7 cellular contexts compared by ENCODE assay signal in the genomic region with DNA sequence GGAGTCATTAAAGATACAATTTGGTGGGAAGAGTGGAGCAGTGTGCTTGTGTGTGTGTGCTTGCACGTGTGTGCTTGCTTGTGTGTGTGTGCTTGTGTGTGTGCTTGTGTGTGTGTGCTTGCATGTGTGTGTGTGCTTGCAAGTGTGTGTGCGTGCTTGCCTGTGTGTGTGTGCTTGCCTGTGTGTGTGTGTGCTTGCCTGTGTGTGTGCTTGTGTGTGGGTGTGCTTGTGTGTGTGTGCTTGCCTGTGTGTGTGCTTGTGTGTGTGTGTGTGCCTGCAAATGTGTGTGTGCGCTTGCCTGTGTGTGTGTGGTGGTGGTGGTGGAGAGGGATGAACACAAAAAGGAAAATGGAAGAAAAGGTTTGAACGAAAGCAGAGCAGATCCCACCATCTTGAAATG. TPM values are rescaled to one million over a fixed set of nuclear protein-coding genes. Genes with fewer than 3 reads are reported as not detected.
DNase-seq lines count a peak whose midpoint lies in the region; ATAC-seq and TF ChIP-seq lines count a peak whose summit lies in the region.
"Not testable (repeated sequence)": the region's sequence is repeated elsewhere in the genome, so short reads cannot be mapped to it uniquely, and the experiment has no call there.

No MANE protein-coding gene starts in this region.

- H3K27ac ChIP-seq in GM23338 (ENCODE audit: low read depth): not testable (repeated sequence)

- POLR2A ChIA-PET in HEK293T (lab: Yijun Ruan, JAX); WTC11 (lab: Charles Lee): not testable (repeated sequence)

- not testable (repeated sequence) for H3K4me3 ChIP-seq in GM23338

- not testable (repeated sequence) for H3K9me2 ChIP-seq in GM23338 (ENCODE audit: insufficient read depth)

- not testable (repeated sequence) for H3K9me3 Mint-ChIP-seq in GM23338; WTC11; chondrocyte (ENCODE audit: low read depth); glutamatergic neuron (ENCODE audit: unreplicated experiment); neural crest cell; progenitor cell of endocrine pancreas (ENCODE audit: low read depth)

- H3K4me1 ChIP-seq in GM23338 (ENCODE audit: insufficient read depth): not testable (repeated sequence)

- CTCF ChIA-PET in HEK293T (lab: Yijun Ruan, JAX); WTC11 (lab: Charles Lee): not testable (repeated sequence)

- not testable (repeated sequence) for H4K20me1 ChIP-seq in GM23338 (replicated peaks; ENCODE audit: insufficient read depth)

- not testable (repeated sequence) for H3K36me3 ChIP-seq in GM23338 (ENCODE audit: insufficient read depth)

- not testable (repeated sequence) for H2AFZ ChIP-seq in GM23338

- H3K79me2 ChIP-seq in GM23338 (replicated peaks; ENCODE audit: insufficient read depth): not testable (repeated sequence)

- H3K27me3 ChIP-seq in GM23338 (ENCODE audit: insufficient read depth): not testable (repeated sequence)

- not testable (repeated sequence) for H3K36me3 Mint-ChIP-seq in GM23338 (ENCODE audit: low read depth); WTC11; chondrocyte (ENCODE audit: low read depth); glutamatergic neuron (ENCODE audit: unreplicated experiment); neural crest cell (ENCODE audit: low read depth); progenitor cell of endocrine pancreas (ENCODE audit: insufficient read depth)

- H3K27me3 Mint-ChIP-seq in GM23338 (ENCODE audit: insufficient read depth, low read depth, poor library complexity); WTC11 (ENCODE audit: low read depth); chondrocyte (ENCODE audit: low read depth); glutamatergic neuron (ENCODE audit: unreplicated experiment); neural crest cell (ENCODE audit: low read depth); progenitor cell of endocrine pancreas: not testable (repeated sequence)

- not testable (repeated sequence) for H3K4me3 Mint-ChIP-seq in GM23338; WTC11; chondrocyte (ENCODE audit: unreplicated experiment); neural crest cell; progenitor cell of endocrine pancreas (ENCODE audit: low read depth)
- H3K4me3 Mint-ChIP-seq in glutamatergic neuron (ENCODE audit: unreplicated experiment): peak overlapping the region; percentile 23

- DNase-seq in GM23338 (ENCODE audit: low spot score); HEK293T (ENCODE audit: extremely low spot score); WTC11 (ENCODE audit: low spot score); chondrocyte (ENCODE audit: low spot score); glutamatergic neuron; neural crest cell (ENCODE audit: low read depth, low spot score); progenitor cell of endocrine pancreas (ENCODE audit: low spot score, unreplicated experiment): not testable (repeated sequence)

- ATAC-seq in GM23338, WTC11: not testable (repeated sequence)

- not testable (repeated sequence) for H3K4me2 ChIP-seq in GM23338

- not testable (repeated sequence) for H3F3A ChIP-seq in GM23338 (replicated peaks; ENCODE audit: low read depth)

- TF ChIP-seq CTCF in GM23338 (conservative IDR thresholded peaks at IDR 0.05; ENCODE audit: low read depth in 2 of 2); WTC11 (IDR thresholded peaks at IDR 0.05); chondrocyte (IDR thresholded peaks at IDR 0.05); glutamatergic neuron (IDR thresholded peaks at IDR 0.05; ENCODE audit: partially characterized antibody, unreplicated experiment); neural crest cell (conservative IDR thresholded peaks at IDR 0.05); progenitor cell of endocrine pancreas (IDR thresholded peaks at IDR 0.05; ENCODE audit: unreplicated experiment): not testable (repeated sequence)

- H3K4me1 Mint-ChIP-seq in GM23338; WTC11; chondrocyte (ENCODE audit: low read depth); glutamatergic neuron (ENCODE audit: low read depth, unreplicated experiment); neural crest cell; progenitor cell of endocrine pancreas (ENCODE audit: low read depth): not testable (repeated sequence)

- H3K27ac Mint-ChIP-seq in GM23338 (peak overlapping the region; percentile 11; the same call in 1 of the 2 replicates), WTC11 (peak overlapping the region; percentile 38; the same call in 1 of the 2 replicates), chondrocyte (ENCODE audit: unreplicated experiment) (peak overlapping the region; percentile 11), neural crest cell (ENCODE audit: unreplicated experiment) (peak overlapping the region; percentile 84), progenitor cell of endocrine pancreas (peak overlapping the region; percentile 12)
- not testable (repeated sequence) for H3K27ac Mint-ChIP-seq in glutamatergic neuron (ENCODE audit: unreplicated experiment)

TF ChIP-seq in HEK293T, 16 proteins besides CTCF, POLR2A, EP300 and RAD21:
- TF ChIP-seq TARDBP (IDR thresholded peaks at IDR 0.05): peak; percentile 78; the same call in 1 of the 2 replicates

RNA-seq across cellular contexts. Expression of gene LRRC37B, which starts 20.1 kb away (rescaled TPM):
- 14.3 and 24.3 TPM in 2 replicates for total RNA-seq in GM23338 (2014; rRNA removed; shearing (Covaris generic))
- polyA plus RNA-seq in GM23338 (2016; fragmentation: Nextera tagmentation; extraction: Ambion mirVana): 21.4 and 22.5 TPM in 2 replicates
- 18.7 to 20.7 TPM (median 20.6 TPM) in 3 replicates for total RNA-seq in WTC11 (2021)
- total RNA-seq in chondrocyte: 12.0 to 14.1 TPM (median 12.5 TPM) in 3 replicates
- 23.4 TPM for total RNA-seq in glutamatergic neuron (ENCODE audit: unreplicated experiment)
- 28.5 and 33.1 TPM in 2 replicates for total RNA-seq in neural crest cell
- total RNA-seq in progenitor cell of endocrine pancreas: 27.6 and 28.7 TPM in 2 replicates
